In genomic region chr12:57089259-57090245, GRCh38 we compare ENCODE assay signal across 8 cellular contexts. TPM values are rescaled to one million over a fixed set of nuclear protein-coding genes. Genes with fewer than 3 reads are reported as not detected.
DNase-seq lines count a peak whose midpoint lies in the region; TF ChIP-seq lines count a peak whose summit lies in the region.

No MANE protein-coding gene starts in this region.

- no peaks in the 10 kb centered on the region for H3K27me3 ChIP-seq in right atrium auricular region
- H3K27me3 ChIP-seq in prostate gland (replicated peaks; ENCODE audit: insufficient read depth) = no peaks in the 10 kb centered on the region

- H3K27ac ChIP-seq in right atrium auricular region (peak overlapping the region; percentile 97 to 100), prostate gland (peak overlapping the region; percentile 99)

- DNase-seq in NCI-H345 (lab: John Stamatoyannopoulos, UW) = peak; percentile 6
- no peak for DNase-seq in NCI-H345 treated with DMSO at 0.1 percent for 48 hours (lab: John Stamatoyannopoulos, UW; ENCODE audit: unreplicated experiment)
- DNase-seq in SK-N-DZ (ENCODE audit: low spot score) = peak; percentile 68
- no peak for DNase-seq in astrocyte of the cerebellum (ENCODE audit: low read depth)
- DNase-seq in right atrium auricular region (ENCODE audit: low spot score) = peak; percentile 86
- peak; percentile 52 for DNase-seq in prostate gland (ENCODE audit: low spot score)
- DNase-seq in AG08395 (ENCODE audit: low spot score) = no peak
- DNase-seq in NCI-H2081 (lab: John Stamatoyannopoulos, UW) = no peak

- 1% methylated on average over 44 of the region's 47 CpGs for WGBS in prostate gland

- no peak for TF ChIP-seq CTCF in astrocyte of the cerebellum (IDR thresholded peaks at IDR 0.05; ENCODE audit: low read depth, low read length, missing control alignments)
- no peak for TF ChIP-seq CTCF in right atrium auricular region (IDR thresholded peaks at IDR 0.05)
- no peak for TF ChIP-seq CTCF in prostate gland (IDR thresholded peaks at IDR 0.05)

- peak overlapping the region; percentile 85 for H3K4me3 ChIP-seq in astrocyte of the cerebellum (ENCODE audit: low read depth, low read length)
- H3K4me3 ChIP-seq in right atrium auricular region = peak overlapping the region; percentile 82 to 84
- H3K4me3 ChIP-seq in prostate gland = peak overlapping the region; percentile 82 to 91

- no peaks in the 10 kb centered on the region for H3K9me3 ChIP-seq in right atrium auricular region
- H3K9me3 ChIP-seq in prostate gland = no peaks in the 10 kb centered on the region

- H3K36me3 ChIP-seq in right atrium auricular region (peaks cover 27% of the 10 kb centered on the region), prostate gland (no peaks in the 10 kb centered on the region)

- H3K4me1 ChIP-seq in right atrium auricular region (peaks cover 0 to 68% of the 10 kb centered on the region in 2 donors), prostate gland (replicated peaks) (peaks cover 40% of the 10 kb centered on the region)

- peak; percentile 67 for TF ChIP-seq POLR2A in prostate gland (IDR thresholded peaks at IDR 0.05)

- in situ Hi-C loops in astrocyte of the cerebellum (cut with HindIII; ENCODE audit: low sequenced_read_pairs) = no loop called here

- intact Hi-C loops in prostate gland (cut with DNase I) = loop anchor here (10.0 kb wide), 1 partner anchor 455 kb away; the partner anchor contains the start of gene BAZ2A

RNA-seq across cellular contexts. Expression of gene NAB2, which starts 0.6 kb away (rescaled TPM):
- 24.6 and 39.9 TPM in 2 replicates for polyA plus RNA-seq in SK-N-DZ (2014; cell fraction: cytosol; rRNA removed)
- polyA plus RNA-seq in SK-N-DZ (2014; cell fraction: nucleus; rRNA removed) = 33.8 and 35.6 TPM in 2 replicates
- total RNA-seq in right atrium auricular region = 10 to 100 TPM in 1 of 2 donors, 1 to 10 TPM in 1; 9.0 to 21.1 TPM
- total RNA-seq in prostate gland = 10 to 100 TPM; 19.0 to 65.5 TPM

RNA-seq across cellular contexts. Expression of gene NEMP1, which starts 11.0 kb away (rescaled TPM):
- 48.5 and 61.1 TPM in 2 replicates for polyA plus RNA-seq in SK-N-DZ (2014; cell fraction: cytosol; rRNA removed)
- 58.2 and 72.1 TPM in 2 replicates for polyA plus RNA-seq in SK-N-DZ (2014; cell fraction: nucleus; rRNA removed)
- total RNA-seq in right atrium auricular region (1 to 10 TPM; 1.9 to 2.2 TPM), prostate gland (10 to 100 TPM; 10.8 to 13.0 TPM)

RNA-seq across cellular contexts. Expression of gene STAT6, which starts 21.6 kb away (rescaled TPM):
- polyA plus RNA-seq in SK-N-DZ (2014; cell fraction: cytosol; rRNA removed) = 37.1 and 42.2 TPM in 2 replicates
- polyA plus RNA-seq in SK-N-DZ (2014; cell fraction: nucleus; rRNA removed) = 129 TPM in 2 replicates
- total RNA-seq in right atrium auricular region (10 to 100 TPM; 34.3 to 64.3 TPM), prostate gland (100 to 1,000 TPM; 124 to 237 TPM)

RNA-seq across cellular contexts. Expression of gene LRP1, which starts 38.7 kb away (rescaled TPM):
- polyA plus RNA-seq in SK-N-DZ (2014; cell fraction: cytosol; rRNA removed) = 6.4 and 7.8 TPM in 2 replicates
- 16.5 and 44.9 TPM in 2 replicates for polyA plus RNA-seq in SK-N-DZ (2014; cell fraction: nucleus; rRNA removed)
- 100 to 1,000 TPM in 1 of 2 donors, 10 to 100 TPM in 1; 89.4 to 211 TPM for total RNA-seq in right atrium auricular region
- total RNA-seq in prostate gland = 100 to 1,000 TPM in 1 of 2 donors, 10 to 100 TPM in 1; 53.5 to 198 TPM

RNA-seq across cellular contexts. Expression of gene MYO1A, which starts 39.6 kb away (rescaled TPM):
- not detected in 2 replicates for polyA plus RNA-seq in SK-N-DZ (2014; cell fraction: cytosol; rRNA removed)
- polyA plus RNA-seq in SK-N-DZ (2014; cell fraction: nucleus; rRNA removed) = 0.22 TPM in 1 of 2 replicates, not detected in the other
- total RNA-seq in right atrium auricular region = under 1 TPM in 1 of 2 donors, not detected in 1; 0.08 TPM
- total RNA-seq in prostate gland = under 1 TPM; 0.09 to 0.74 TPM

Comparison
In these comparisons a context has a peak if more than half of its experiments do, and no peak if none do; other contexts are left out.
1. DNase-seq: peak in NCI-H345 (single experiment), SK-N-DZ (single experiment), right atrium auricular region (single experiment) and prostate gland (single experiment); none in NCI-H345 treated with DMSO at 0.1 percent for 48 hours (single experiment), astrocyte of the cerebellum (single experiment), AG08395 (single experiment) and NCI-H2081 (0 of 2).
2. Peak in every context shown above with its lines, with median percentiles within 50 percentile points of each other: H3K4me3 ChIP-seq.